In genomic region chr21:34544032-34544496, GRCh38 we compare ENCODE assay signal across 9 cellular contexts. TPM values are rescaled to one million over a fixed set of nuclear protein-coding genes. Genes with fewer than 3 reads are reported as not detected.
A peak's percentile ranks its signal among the peaks of the same experiment; 100 is the strongest.
DNase-seq lines count a peak whose midpoint lies in the region; ATAC-seq and TF ChIP-seq lines count a peak whose summit lies in the region.
"Had no signal": no experiment of that assay in that cellular context is flagged by ENCODE, and none has a peak within 500 bp of the region (broad histone marks: within the 10 kb centered on the region; RNA-seq: fewer than 3 reads in every experiment).

No MANE protein-coding gene starts in this region.

- H3K4me3 Mint-ChIP-seq in activated CD8-positive, alpha-beta T cell treated with anti-CD3 and anti-CD28 coated beads for 36 hours: no peak overlapping the region
- H3K4me3 Mint-ChIP-seq: naive thymus-derived CD8-positive, alpha-beta T cell had no signal

- TF ChIP-seq CTCF in GM12874 (IDR thresholded peaks at IDR 0.05; ENCODE audit: insufficient read depth, low read depth, low read length) (peak; percentile 48), foreskin fibroblast (IDR thresholded peaks at IDR 0.05; ENCODE audit: low read depth, low read length) (peak; percentile 53)
- TF ChIP-seq CTCF in activated CD8-positive, alpha-beta T cell treated with anti-CD3 and anti-CD28 coated beads for 36 hours (IDR thresholded peaks at IDR 0.05): peak; percentile 24

- POLR2A ChIA-PET in activated CD8-positive, alpha-beta T cell treated with anti-CD3 and anti-CD28 coated beads for 36 hours (lab: Charles Lee): no interaction called here

- peaks cover 2% of the 10 kb centered on the region for H3K9me3 Mint-ChIP-seq in activated CD8-positive, alpha-beta T cell treated with anti-CD3 and anti-CD28 coated beads for 36 hours

- CTCF ChIA-PET in activated CD8-positive, alpha-beta T cell treated with anti-CD3 and anti-CD28 coated beads for 36 hours (lab: Charles Lee): interaction anchor here (1.0 to 1.8 kb wide), 4 partner anchors 9 to 39 kb away, joined by 3 to 10 read pairs (median 4); no protein-coding TSS in a partner anchor

- peak; percentile 43 for DNase-seq in AG08396 (ENCODE audit: low spot score)
- DNase-seq in NCI-H460 (ENCODE audit: extremely low read depth, low read depth): peak; percentile 56
- peak; percentile 60 for DNase-seq in activated CD8-positive, alpha-beta T cell treated with anti-CD3 and anti-CD28 coated beads for 36 hours
- peak; percentile 60 to 81 for DNase-seq in foreskin fibroblast
- DNase-seq in pons (ENCODE audit: low spot score): peak; percentile 34
- DNase-seq in cerebellar nuclear complex (lab: John Stamatoyannopoulos, UW): no peak
- no peak for DNase-seq in occipital lobe (lab: John Stamatoyannopoulos, UW)

- peak; percentile 34 for ATAC-seq in activated CD8-positive, alpha-beta T cell treated with anti-CD3 and anti-CD28 coated beads for 36 hours
- ATAC-seq: naive thymus-derived CD8-positive, alpha-beta T cell had no signal

- peaks cover 6% of the 10 kb centered on the region for H3K36me3 Mint-ChIP-seq in activated CD8-positive, alpha-beta T cell treated with anti-CD3 and anti-CD28 coated beads for 36 hours (ENCODE audit: low read depth)

- no peak overlapping the region for H3K27ac Mint-ChIP-seq in activated CD8-positive, alpha-beta T cell treated with anti-CD3 and anti-CD28 coated beads for 36 hours
- H3K27ac Mint-ChIP-seq: naive thymus-derived CD8-positive, alpha-beta T cell had no signal

- H3K4me3 ChIP-seq in foreskin fibroblast (ENCODE audit: low read depth in 1 of 2, low read length in 2 of 2): no peak overlapping the region

- peaks cover 13% of the 10 kb centered on the region for H3K4me1 Mint-ChIP-seq in activated CD8-positive, alpha-beta T cell treated with anti-CD3 and anti-CD28 coated beads for 36 hours (ENCODE audit: low read depth)

- H3K27me3 Mint-ChIP-seq in activated CD8-positive, alpha-beta T cell treated with anti-CD3 and anti-CD28 coated beads for 36 hours: no peaks in the 10 kb centered on the region

- intact Hi-C loops in activated CD8-positive, alpha-beta T cell treated with anti-CD3 and anti-CD28 coated beads for 36 hours (cut with micrococcal nuclease): no loop called here

RNA-seq across cellular contexts. Expression of gene KCNE1, which starts 32.1 kb away (rescaled TPM):
- not detected in 2 replicates for total RNA-seq in NCI-H460 (2014; rRNA removed; shearing (Covaris generic))
- polyA plus RNA-seq in NCI-H460 (2014; cell fraction: nucleus; rRNA removed): not detected in 2 replicates
- total RNA-seq in activated CD8-positive, alpha-beta T cell treated with anti-CD3 and anti-CD28 coated beads for 36 hours: not detected
- 0.16 TPM for total RNA-seq in occipital lobe
- polyA plus RNA-seq: naive thymus-derived CD8-positive, alpha-beta T cell had no signal

Comparison
In these comparisons a context has a peak if more than half of its experiments do, and no peak if none do; other contexts are left out.
1. DNase-seq: peak in AG08396 (single experiment), NCI-H460 (single experiment), activated CD8-positive, alpha-beta T cell treated with anti-CD3 and anti-CD28 coated beads for 36 hours (single experiment), foreskin fibroblast (2 of 2) and pons (single experiment); none in cerebellar nuclear complex (0 of 2) and occipital lobe (single experiment).
2. Peak in every context shown above with its lines, with median percentiles within 50 percentile points of each other: CTCF ChIP-seq.